Comparison of ENCODE assay signal across 8 cellular contexts in the genomic region with DNA sequence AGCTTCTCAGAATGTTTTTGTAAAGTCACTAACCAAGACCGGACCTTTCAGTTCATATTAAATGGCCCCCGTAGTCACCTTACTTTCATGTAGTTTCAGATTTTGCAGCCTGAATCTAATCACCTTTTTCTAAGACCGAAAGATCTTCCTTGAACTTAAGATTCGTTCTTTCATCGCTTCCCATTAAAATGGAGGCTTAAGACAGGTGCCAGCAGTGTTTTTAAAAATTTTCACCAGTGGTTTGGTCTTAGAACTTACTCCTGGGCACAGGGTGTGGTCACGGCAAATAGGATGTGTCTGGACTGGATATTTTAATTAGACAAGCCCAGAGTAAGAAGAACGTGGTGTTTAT. TPM values are rescaled to one million over a fixed set of nuclear protein-coding genes. Genes with fewer than 3 reads are reported as not detected.
DNase-seq lines count a peak whose midpoint lies in the region; ATAC-seq and TF ChIP-seq lines count a peak whose summit lies in the region.

No MANE protein-coding gene starts in this region.

- peak overlapping the region; percentile 94 to 100 (median 97) for H3K4me3 Mint-ChIP-seq in CD4-positive, CD25-positive, alpha-beta regulatory T cell
- H3K4me3 Mint-ChIP-seq in mesothelial cell of epicardium, result peak overlapping the region; percentile 95

- H3K4me1 Mint-ChIP-seq in CD4-positive, CD25-positive, alpha-beta regulatory T cell, result peaks cover 15 to 51% (median 39%) of the 10 kb centered on the region in 4 donors
- peaks cover 41% of the 10 kb centered on the region for H3K4me1 Mint-ChIP-seq in mesothelial cell of epicardium

- H3K27ac ChIP-seq in CD4-positive, CD25-positive, alpha-beta regulatory T cell (ENCODE audit: insufficient read depth, low read length, poor library complexity, severe bottlenecking), result peak overlapping the region; percentile 98
- peak overlapping the region; percentile 97 for H3K27ac ChIP-seq in cingulate gyrus (ENCODE audit: low read depth, low read length)

- peak overlapping the region; percentile 100 for H3K4me3 ChIP-seq in CD4-positive, CD25-positive, alpha-beta regulatory T cell (ENCODE audit: low read depth, low read length)

- H3K4me1 ChIP-seq in CD4-positive, CD25-positive, alpha-beta regulatory T cell (ENCODE audit: control insufficient read depth, insufficient read depth, low read length, poor library complexity, severe bottlenecking), result peaks cover 47% of the 10 kb centered on the region

- no peaks in the 10 kb centered on the region for H3K9me3 ChIP-seq in CD4-positive, CD25-positive, alpha-beta regulatory T cell (ENCODE audit: control insufficient read depth in 2 of 2, low read length in 2 of 2)

- TF ChIP-seq CTCF in mesothelial cell of epicardium (IDR thresholded peaks at IDR 0.05; ENCODE audit: unreplicated experiment), result no peak

- ATAC-seq in CD4-positive, CD25-positive, alpha-beta regulatory T cell (ENCODE audit: low read depth in 2 of 2), result no peak
- no peak for ATAC-seq in HG03432 (IDR thresholded peaks at IDR 0.05; ENCODE audit: unreplicated experiment)

- H3K27me3 Mint-ChIP-seq in CD4-positive, CD25-positive, alpha-beta regulatory T cell, result peaks cover 7% of the 10 kb centered on the region
- H3K27me3 Mint-ChIP-seq in mesothelial cell of epicardium (ENCODE audit: low read depth), result no peaks in the 10 kb centered on the region

- no peaks in the 10 kb centered on the region for H3K27me3 ChIP-seq in CD4-positive, CD25-positive, alpha-beta regulatory T cell (ENCODE audit: control insufficient read depth, insufficient read depth, low read length)

- peaks cover 45% of the 10 kb centered on the region for H3K36me3 Mint-ChIP-seq in CD4-positive, CD25-positive, alpha-beta regulatory T cell
- H3K36me3 Mint-ChIP-seq in mesothelial cell of epicardium, result peaks cover 20% of the 10 kb centered on the region

- peaks cover 33% of the 10 kb centered on the region for H3K36me3 ChIP-seq in CD4-positive, CD25-positive, alpha-beta regulatory T cell (ENCODE audit: control insufficient read depth, insufficient read depth, low read length)

- H3K9me3 Mint-ChIP-seq in CD4-positive, CD25-positive, alpha-beta regulatory T cell, result peaks cover 0 to 4% (median 2%) of the 10 kb centered on the region in 7 donors
- H3K9me3 Mint-ChIP-seq in mesothelial cell of epicardium, result no peaks in the 10 kb centered on the region

- peak overlapping the region; percentile 98 to 100 (median 100) for H3K27ac Mint-ChIP-seq in CD4-positive, CD25-positive, alpha-beta regulatory T cell
- peak overlapping the region; percentile 100 for H3K27ac Mint-ChIP-seq in mesothelial cell of epicardium

- intact Hi-C loops in posterior cingulate gyrus (cut with DNase I), result loop anchor here (1.0 to 5.0 kb wide), 3 partner anchors 47 to 171 kb away; a partner anchor contains a TSS

- DNase-seq in CD4-positive, CD25-positive, alpha-beta regulatory T cell, result peak in 2 of 3 donors; percentile 46 to 49
- DNase-seq in NAMALWA (ENCODE audit: low spot score) (peak; percentile 54), mesothelial cell of epicardium (ENCODE audit: low spot score in 2 of 2, unreplicated experiment in 2 of 2) (no peak), posterior cingulate gyrus (no peak), pons (ENCODE audit: low spot score) (no peak), OCI-M2 (lab: John Stamatoyannopoulos, UW; ENCODE audit: unreplicated experiment) (no peak)

RNA-seq across cellular contexts. Expression of a gene that starts 0.6 kb away (rescaled TPM):
- 731 TPM for total RNA-seq in CD4-positive, CD25-positive, alpha-beta regulatory T cell
- 100 to 1,000 TPM; 398 to 433 (median 407) TPM for polyA plus RNA-seq in CD4-positive, CD25-positive, alpha-beta regulatory T cell
- 404 to 411 TPM (median 407 TPM) in 3 replicates for total RNA-seq in mesothelial cell of epicardium

RNA-seq across cellular contexts. Expression of a gene that starts 47.5 kb away (rescaled TPM):
- total RNA-seq in CD4-positive, CD25-positive, alpha-beta regulatory T cell, result 106 TPM
- polyA plus RNA-seq in CD4-positive, CD25-positive, alpha-beta regulatory T cell, result 100 to 1,000 TPM in 3 of 4 donors, 10 to 100 TPM in 1; 92.8 to 126 (median 113) TPM
- total RNA-seq in mesothelial cell of epicardium, result 46.3 to 47.8 TPM (median 47.7 TPM) in 3 replicates

Comparison
In these comparisons a context has a peak if more than half of its experiments do, and no peak if none do; other contexts are left out.
1. DNase-seq: peak in CD4-positive, CD25-positive, alpha-beta regulatory T cell (2 of 3) and NAMALWA (single experiment); none in mesothelial cell of epicardium (0 of 2), posterior cingulate gyrus (0 of 10), pons (single experiment) and OCI-M2 (single experiment).